ENCODE assay signal across 1 cellular context in genomic region chr10:67851229-67851628, GRCh38.
TF ChIP-seq lines count a peak whose summit lies in the region.

No MANE protein-coding gene starts in this region.

TF ChIP-seq in GM23338, 12 proteins besides CTCF, POLR2A, EP300 and RAD21:
- TF ChIP-seq EZH2phosphoT487 (IDR thresholded peaks at IDR 0.05; ENCODE audit: unreplicated experiment) (no peak), REST (IDR thresholded peaks at IDR 0.05; ENCODE audit: unreplicated experiment) (no peak), ZNF114 (CRISPR knock-in tag; IDR thresholded peaks at IDR 0.05) (no peak), JUNB (IDR thresholded peaks at IDR 0.05; ENCODE audit: unreplicated experiment) (no peak), NANOG (IDR thresholded peaks at IDR 0.05; ENCODE audit: borderline replicate concordance) (no peak), CREB1 (CRISPR knock-in tag; IDR thresholded peaks at IDR 0.05; ENCODE audit: low read depth) (no peak), ZNF331 (CRISPR knock-in tag; IDR thresholded peaks at IDR 0.05; ENCODE audit: low read depth) (no peak), ETS1 (IDR thresholded peaks at IDR 0.05) (no peak), EZH2 (IDR thresholded peaks at IDR 0.05; ENCODE audit: low read depth, unreplicated experiment) (no peak), POLR2AphosphoS5 (IDR thresholded peaks at IDR 0.05; ENCODE audit: low read depth) (no peak), STAT1 (IDR thresholded peaks at IDR 0.05; ENCODE audit: unreplicated experiment) (no peak)
- TF ChIP-seq, protein P1, sequence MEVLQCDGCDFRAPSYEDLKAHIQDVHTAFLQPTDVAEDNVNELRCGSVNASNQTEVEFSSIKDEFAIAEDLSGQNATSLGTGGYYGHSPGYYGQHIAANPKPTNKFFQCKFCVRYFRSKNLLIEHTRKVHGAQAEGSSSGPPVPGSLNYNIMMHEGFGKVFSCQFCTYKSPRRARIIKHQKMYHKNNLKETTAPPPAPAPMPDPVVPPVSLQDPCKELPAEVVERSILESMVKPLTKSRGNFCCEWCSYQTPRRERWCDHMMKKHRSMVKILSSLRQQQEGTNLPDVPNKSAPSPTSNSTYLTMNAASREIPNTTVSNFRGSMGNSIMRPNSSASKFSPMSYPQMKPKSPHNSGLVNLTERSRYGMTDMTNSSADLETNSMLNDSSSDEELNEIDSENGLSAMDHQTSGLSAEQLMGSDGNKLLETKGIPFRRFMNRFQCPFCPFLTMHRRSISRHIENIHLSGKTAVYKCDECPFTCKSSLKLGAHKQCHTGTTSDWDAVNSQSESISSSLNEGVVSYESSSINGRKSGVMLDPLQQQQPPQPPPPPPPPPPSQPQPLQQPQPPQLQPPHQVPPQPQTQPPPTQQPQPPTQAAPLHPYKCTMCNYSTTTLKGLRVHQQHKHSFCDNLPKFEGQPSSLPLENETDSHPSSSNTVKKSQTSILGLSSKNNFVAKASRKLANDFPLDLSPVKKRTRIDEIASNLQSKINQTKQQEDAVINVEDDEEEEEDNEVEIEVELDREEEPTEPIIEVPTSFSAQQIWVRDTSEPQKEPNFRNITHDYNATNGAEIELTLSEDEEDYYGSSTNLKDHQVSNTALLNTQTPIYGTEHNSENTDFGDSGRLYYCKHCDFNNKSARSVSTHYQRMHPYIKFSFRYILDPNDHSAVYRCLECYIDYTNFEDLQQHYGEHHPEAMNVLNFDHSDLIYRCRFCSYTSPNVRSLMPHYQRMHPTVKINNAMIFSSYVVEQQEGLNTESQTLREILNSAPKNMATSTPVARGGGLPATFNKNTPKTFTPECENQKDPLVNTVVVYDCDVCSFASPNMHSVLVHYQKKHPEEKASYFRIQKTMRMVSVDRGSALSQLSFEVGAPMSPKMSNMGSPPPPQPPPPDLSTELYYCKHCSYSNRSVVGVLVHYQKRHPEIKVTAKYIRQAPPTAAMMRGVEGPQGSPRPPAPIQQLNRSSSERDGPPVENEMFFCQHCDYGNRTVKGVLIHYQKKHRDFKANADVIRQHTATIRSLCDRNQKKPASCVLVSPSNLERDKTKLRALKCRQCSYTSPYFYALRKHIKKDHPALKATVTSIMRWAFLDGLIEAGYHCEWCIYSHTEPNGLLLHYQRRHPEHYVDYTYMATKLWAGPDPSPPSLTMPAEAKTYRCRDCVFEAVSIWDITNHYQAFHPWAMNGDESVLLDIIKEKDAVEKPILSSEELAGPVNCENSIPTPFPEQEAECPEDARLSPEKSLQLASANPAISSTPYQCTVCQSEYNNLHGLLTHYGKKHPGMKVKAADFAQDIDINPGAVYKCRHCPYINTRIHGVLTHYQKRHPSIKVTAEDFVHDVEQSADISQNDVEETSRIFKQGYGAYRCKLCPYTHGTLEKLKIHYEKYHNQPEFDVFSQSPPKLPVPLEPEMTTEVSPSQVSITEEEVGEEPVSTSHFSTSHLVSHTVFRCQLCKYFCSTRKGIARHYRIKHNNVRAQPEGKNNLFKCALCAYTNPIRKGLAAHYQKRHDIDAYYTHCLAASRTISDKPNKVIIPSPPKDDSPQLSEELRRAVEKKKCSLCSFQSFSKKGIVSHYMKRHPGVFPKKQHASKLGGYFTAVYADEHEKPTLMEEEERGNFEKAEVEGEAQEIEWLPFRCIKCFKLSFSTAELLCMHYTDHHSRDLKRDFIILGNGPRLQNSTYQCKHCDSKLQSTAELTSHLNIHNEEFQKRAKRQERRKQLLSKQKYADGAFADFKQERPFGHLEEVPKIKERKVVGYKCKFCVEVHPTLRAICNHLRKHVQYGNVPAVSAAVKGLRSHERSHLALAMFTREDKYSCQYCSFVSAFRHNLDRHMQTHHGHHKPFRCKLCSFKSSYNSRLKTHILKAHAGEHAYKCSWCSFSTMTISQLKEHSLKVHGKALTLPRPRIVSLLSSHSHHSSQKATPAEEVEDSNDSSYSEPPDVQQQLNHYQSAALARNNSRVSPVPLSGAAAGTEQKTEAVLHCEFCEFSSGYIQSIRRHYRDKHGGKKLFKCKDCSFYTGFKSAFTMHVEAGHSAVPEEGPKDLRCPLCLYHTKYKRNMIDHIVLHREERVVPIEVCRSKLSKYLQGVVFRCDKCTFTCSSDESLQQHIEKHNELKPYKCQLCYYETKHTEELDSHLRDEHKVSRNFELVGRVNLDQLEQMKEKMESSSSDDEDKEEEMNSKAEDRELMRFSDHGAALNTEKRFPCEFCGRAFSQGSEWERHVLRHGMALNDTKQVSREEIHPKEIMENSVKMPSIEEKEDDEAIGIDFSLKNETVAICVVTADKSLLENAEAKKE (CRISPR knock-in tag; IDR thresholded peaks at IDR 0.05): no peak
